19 cellular contexts compared by ENCODE assay signal in the genomic region with DNA sequence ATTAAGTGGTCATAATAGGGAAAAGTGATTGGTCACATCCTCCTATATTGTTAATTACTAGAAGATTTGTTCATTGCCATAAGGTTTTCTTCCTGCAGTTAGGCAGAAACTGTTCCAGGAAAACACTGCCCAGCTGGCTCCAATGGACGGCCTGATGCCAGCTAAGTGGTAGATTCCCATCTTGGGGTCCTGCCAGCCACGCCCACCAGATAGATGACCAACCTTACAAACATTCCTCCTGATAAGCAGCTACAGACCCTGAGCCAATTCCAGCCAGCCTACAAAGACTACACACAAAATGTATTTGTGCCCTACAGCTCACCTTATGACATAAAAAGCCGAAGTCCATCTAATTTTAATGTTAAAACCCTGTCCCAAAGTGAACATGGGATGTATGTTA.
DNase-seq lines count a peak whose midpoint lies in the region; ATAC-seq and TF ChIP-seq lines count a peak whose summit lies in the region.
"Had no signal": no experiment of that assay in that cellular context is flagged by ENCODE, and none has a peak within 500 bp of the region (broad histone marks: within the 10 kb centered on the region; RNA-seq: fewer than 3 reads in every experiment).

No MANE protein-coding gene starts in this region.

- H3K27ac ChIP-seq in right atrium auricular region, result no peak overlapping the region
- no peak overlapping the region for H3K27ac ChIP-seq in stomach
- H3K27ac ChIP-seq in gastroesophageal sphincter, result no peak overlapping the region
- H3K27ac ChIP-seq: 22Rv1; BLaER1 treated with 17β-estradiol and CSF1 and Interleukin-3, amounts not matched to agents 10 nM and 100 nM; HL-60 had no signal

- intact Hi-C loops in left cardiac atrium (cut with DNase I), result no loop called here
- intact Hi-C loops in stomach (cut with DNase I; ENCODE audit: low total_unique reads), result no loop called here

- TF ChIP-seq CTCF in right atrium auricular region (IDR thresholded peaks at IDR 0.05) (no peak), stomach (IDR thresholded peaks at IDR 0.05) (no peak), gastroesophageal sphincter (IDR thresholded peaks at IDR 0.05) (no peak)

- TF ChIP-seq EP300 in stomach (IDR thresholded peaks at IDR 0.05) (no peak), gastroesophageal sphincter (IDR thresholded peaks at IDR 0.05) (no peak)

- H3K4me1 ChIP-seq in right atrium auricular region, result no peaks in the 10 kb centered on the region
- H3K4me1 ChIP-seq in stomach, result no peaks in the 10 kb centered on the region
- H3K4me1 ChIP-seq in gastroesophageal sphincter, result no peaks in the 10 kb centered on the region
- H3K4me1 ChIP-seq: BLaER1 treated with 17β-estradiol and CSF1 and Interleukin-3, amounts not matched to agents 10 nM and 100 nM had no signal

- H3K4me3 ChIP-seq in right atrium auricular region, result no peak overlapping the region
- no peak overlapping the region for H3K4me3 ChIP-seq in stomach
- H3K4me3 ChIP-seq in gastroesophageal sphincter, result no peak overlapping the region
- H3K4me3 ChIP-seq: BLaER1 treated with 17β-estradiol and CSF1 and Interleukin-3, amounts not matched to agents 10 nM and 100 nM; GM12878; K562 had no signal

- H3K27me3 ChIP-seq in right atrium auricular region, result no peaks in the 10 kb centered on the region
- no peaks in the 10 kb centered on the region for H3K27me3 ChIP-seq in stomach
- no peaks in the 10 kb centered on the region for H3K27me3 ChIP-seq in gastroesophageal sphincter
- H3K27me3 ChIP-seq: BLaER1 treated with 17β-estradiol and CSF1 and Interleukin-3, amounts not matched to agents 10 nM and 100 nM had no signal

- 34 to 49% (median 40%) methylated on average over 3 of the region's 3 CpGs for whole genome bisulfite sequencing in stomach, 5 donors
- 73% methylated on average over 3 of the region's 3 CpGs; no CpG with 5 or more reads in 1 of the 2 donors for WGBS in gastroesophageal sphincter (ENCODE audit: low coverage in 1 of 2), 2 donors

- H3K9me3 ChIP-seq in right atrium auricular region (no peaks in the 10 kb centered on the region), stomach (no peaks in the 10 kb centered on the region), gastroesophageal sphincter (no peaks in the 10 kb centered on the region)
- H3K9me3 ChIP-seq: BLaER1 treated with 17β-estradiol and CSF1 and Interleukin-3, amounts not matched to agents 10 nM and 100 nM had no signal

- DNase-seq in left cardiac atrium (peak; percentile 23), right atrium auricular region (ENCODE audit: low spot score) (no peak), astrocyte of the hippocampus (ENCODE audit: low read depth, low spot score) (peak; percentile 15), stomach (peak; percentile 26), NCI-H1694 (lab: John Stamatoyannopoulos, UW) (no peak)
- DNase-seq: CD8-positive, alpha-beta T cell; DMS 273 treated with DMSO at 0.1 percent for 48 hours; DMS53; DND-41; EL; H9; IMR-90 had no signal

- TF ChIP-seq POLR2A in stomach (IDR thresholded peaks at IDR 0.05), result no peak
- TF ChIP-seq POLR2A in gastroesophageal sphincter (IDR thresholded peaks at IDR 0.05), result no peak

- ATAC-seq in left cardiac atrium (peak in 1 of 2 donors; percentile 66), gastroesophageal sphincter (no peak), HG02938 (IDR thresholded peaks at IDR 0.05; ENCODE audit: unreplicated experiment) (no peak)
- ATAC-seq: CD8-positive, alpha-beta T cell; GM12878; K562 had no signal

- H3K36me3 ChIP-seq in right atrium auricular region, result no peaks in the 10 kb centered on the region
- no peaks in the 10 kb centered on the region for H3K36me3 ChIP-seq in stomach
- no peaks in the 10 kb centered on the region for H3K36me3 ChIP-seq in gastroesophageal sphincter
- H3K36me3 ChIP-seq: BLaER1 treated with 17β-estradiol and CSF1 and Interleukin-3, amounts not matched to agents 10 nM and 100 nM had no signal

Comparison
In these comparisons a context has a peak if more than half of its experiments do, and no peak if none do; other contexts are left out.
1. DNase-seq: peak in left cardiac atrium (single experiment), astrocyte of the hippocampus (single experiment) and stomach (single experiment); none in right atrium auricular region (single experiment) and NCI-H1694 (single experiment).